Comparison of ENCODE assay signal across 1 cellular context in the genomic region with DNA sequence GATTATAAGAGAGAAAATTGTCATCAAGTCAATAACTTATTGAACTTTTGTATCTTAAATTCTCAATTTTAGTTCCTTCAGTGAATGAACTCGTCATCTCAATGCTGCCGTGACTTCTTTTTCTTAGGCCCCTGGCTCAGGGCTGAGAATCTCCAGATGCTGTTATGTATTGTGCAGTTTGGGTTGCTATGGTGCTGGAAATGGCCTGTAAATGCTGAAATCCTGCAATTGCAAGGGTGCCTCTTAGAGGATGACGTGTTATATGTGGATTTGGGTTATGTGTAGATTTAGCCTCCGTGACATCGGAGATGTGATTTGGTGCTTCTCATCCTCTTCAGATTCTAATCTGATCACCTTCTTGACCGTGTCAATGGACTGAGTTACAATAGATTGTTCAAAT.
TF ChIP-seq lines count a peak whose summit lies in the region.

No MANE protein-coding gene starts in this region.

TF ChIP-seq in HepG2, 621 proteins besides CTCF, POLR2A, EP300 and RAD21 (continued from another document):
- TF ChIP-seq CREB1 (IDR thresholded peaks at IDR 0.05) (0 out of 2 replicates have a peak, but pooled peaks have one; percentile 29), CREB1 (CRISPR knock-in tag; IDR thresholded peaks at IDR 0.05) (no peak)
